In the genomic region with DNA sequence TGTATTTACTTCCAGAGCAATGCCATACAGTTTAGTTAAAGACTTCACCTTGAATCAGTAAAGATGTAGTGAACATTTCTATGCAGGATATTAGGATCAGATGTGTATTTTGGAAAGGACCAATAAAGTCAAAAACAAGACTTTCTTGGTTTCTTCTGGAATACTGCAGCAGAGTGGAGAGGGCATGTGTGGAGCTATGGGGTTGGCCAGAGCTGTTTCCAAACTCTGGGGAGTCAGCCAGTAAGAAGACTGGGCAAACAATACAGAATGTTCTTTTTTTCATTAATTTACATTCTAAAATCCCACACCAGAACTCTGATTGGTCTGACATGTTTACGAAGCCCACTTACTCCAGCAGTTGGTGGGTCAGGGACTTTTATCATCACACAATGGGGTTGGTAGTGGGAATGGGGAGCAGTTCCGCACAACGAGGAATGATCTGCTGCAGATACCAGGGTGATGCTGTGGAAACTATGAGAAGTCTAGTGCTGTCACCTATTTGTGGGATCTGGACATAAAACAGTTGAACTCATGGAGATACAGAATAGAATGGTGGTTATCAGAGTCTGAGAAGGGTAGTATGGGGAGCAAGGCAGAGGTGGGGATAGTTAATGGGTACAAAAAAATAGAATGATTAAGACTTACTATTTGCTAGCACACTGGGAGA, we compare ENCODE assay signal across 24 cellular contexts.
"Had no signal": no experiment of that assay in that cellular context is flagged by ENCODE, and none has a peak within 500 bp of the region (broad histone marks: within the 10 kb centered on the region; RNA-seq: fewer than 3 reads in every experiment).

No MANE protein-coding gene starts in this region.

- H3K27me3 Mint-ChIP-seq: effector memory CD8-positive, alpha-beta T cell; naive thymus-derived CD4-positive, alpha-beta T cell; stimulated activated naive CD8-positive, alpha-beta T cell treated with anti-CD3 and anti-CD28 coated beads, Interleukin-15, amount 100 ng/mL, for 72 hours had no signal

- H3K36me3 Mint-ChIP-seq: naive thymus-derived CD4-positive, alpha-beta T cell; neural progenitor cell had no signal

- ATAC-seq: effector memory CD8-positive, alpha-beta T cell; gastrocnemius medialis; left lung; naive thymus-derived CD4-positive, alpha-beta T cell; right cardiac atrium; stimulated activated naive CD8-positive, alpha-beta T cell treated with anti-CD3 and anti-CD28 coated beads, Interleukin-15, amount 100 ng/mL, for 72 hours; upper lobe of right lung had no signal

- H3K4me1 ChIP-seq: gastrocnemius medialis, left lung, parathyroid adenoma, prostate gland, suprapubic skin, transverse colon, upper lobe of right lung, uterus had no signal

- H3K9me3 Mint-ChIP-seq: nephron; neural progenitor cell; stimulated activated naive CD8-positive, alpha-beta T cell treated with anti-CD3 and anti-CD28 coated beads, Interleukin-15, amount 100 ng/mL, for 72 hours had no signal

- H3K4me3 ChIP-seq: gastrocnemius medialis, left lung, neural progenitor cell, prostate gland, suprapubic skin, transverse colon, upper lobe of right lung, uterus had no signal

- H3K4me3 Mint-ChIP-seq: effector memory CD8-positive, alpha-beta T cell; naive thymus-derived CD4-positive, alpha-beta T cell; nephron; neural progenitor cell; stimulated activated naive CD8-positive, alpha-beta T cell treated with anti-CD3 and anti-CD28 coated beads, Interleukin-15, amount 100 ng/mL, for 72 hours had no signal

- H3K27me3 ChIP-seq: gastrocnemius medialis, left lung, neural progenitor cell, suprapubic skin, transverse colon, upper lobe of right lung, uterus had no signal

- H3K27ac Mint-ChIP-seq: effector memory CD8-positive, alpha-beta T cell; naive thymus-derived CD4-positive, alpha-beta T cell; nephron; neural progenitor cell; stimulated activated naive CD8-positive, alpha-beta T cell treated with anti-CD3 and anti-CD28 coated beads, Interleukin-15, amount 100 ng/mL, for 72 hours had no signal

- H3K27ac ChIP-seq: gastrocnemius medialis, left lung, neural progenitor cell, parathyroid adenoma, prostate gland, suprapubic skin, transverse colon, upper lobe of right lung, uterus had no signal

- H3K4me1 Mint-ChIP-seq: naive thymus-derived CD4-positive, alpha-beta T cell; nephron; neural progenitor cell; stimulated activated naive CD8-positive, alpha-beta T cell treated with anti-CD3 and anti-CD28 coated beads, Interleukin-15, amount 100 ng/mL, for 72 hours had no signal

- H3K9me3 ChIP-seq: gastrocnemius medialis, left lung, prostate gland, suprapubic skin, transverse colon, upper lobe of right lung, uterus had no signal

- DNase-seq: cortex of kidney; effector memory CD8-positive, alpha-beta T cell; erythroblast; gastrocnemius medialis; head of caudate nucleus; kidney; left lung; mesenchymal stem cell; midbrain; naive thymus-derived CD4-positive, alpha-beta T cell; right cardiac atrium; small intestine; stimulated activated CD4-positive, alpha-beta T cell treated with anti-CD3 and anti-CD28 coated beads, Interleukin-15, amount 100 ng/mL, for 24 hours; stimulated activated CD4-positive, alpha-beta T cell treated with anti-CD3 and anti-CD28 coated beads, Interleukin-2, amount 100 ng/mL, for 48 hours; stimulated activated naive CD4-positive, alpha-beta T cell; stimulated activated naive CD8-positive, alpha-beta T cell treated with anti-CD3 and anti-CD28 coated beads, Interleukin-15, amount 100 ng/mL, for 72 hours; transverse colon; upper lobe of right lung; uterus had no signal

- H3K36me3 ChIP-seq: gastrocnemius medialis, left lung, neural progenitor cell, prostate gland, suprapubic skin, transverse colon, upper lobe of right lung, uterus had no signal
